In the genomic region with DNA sequence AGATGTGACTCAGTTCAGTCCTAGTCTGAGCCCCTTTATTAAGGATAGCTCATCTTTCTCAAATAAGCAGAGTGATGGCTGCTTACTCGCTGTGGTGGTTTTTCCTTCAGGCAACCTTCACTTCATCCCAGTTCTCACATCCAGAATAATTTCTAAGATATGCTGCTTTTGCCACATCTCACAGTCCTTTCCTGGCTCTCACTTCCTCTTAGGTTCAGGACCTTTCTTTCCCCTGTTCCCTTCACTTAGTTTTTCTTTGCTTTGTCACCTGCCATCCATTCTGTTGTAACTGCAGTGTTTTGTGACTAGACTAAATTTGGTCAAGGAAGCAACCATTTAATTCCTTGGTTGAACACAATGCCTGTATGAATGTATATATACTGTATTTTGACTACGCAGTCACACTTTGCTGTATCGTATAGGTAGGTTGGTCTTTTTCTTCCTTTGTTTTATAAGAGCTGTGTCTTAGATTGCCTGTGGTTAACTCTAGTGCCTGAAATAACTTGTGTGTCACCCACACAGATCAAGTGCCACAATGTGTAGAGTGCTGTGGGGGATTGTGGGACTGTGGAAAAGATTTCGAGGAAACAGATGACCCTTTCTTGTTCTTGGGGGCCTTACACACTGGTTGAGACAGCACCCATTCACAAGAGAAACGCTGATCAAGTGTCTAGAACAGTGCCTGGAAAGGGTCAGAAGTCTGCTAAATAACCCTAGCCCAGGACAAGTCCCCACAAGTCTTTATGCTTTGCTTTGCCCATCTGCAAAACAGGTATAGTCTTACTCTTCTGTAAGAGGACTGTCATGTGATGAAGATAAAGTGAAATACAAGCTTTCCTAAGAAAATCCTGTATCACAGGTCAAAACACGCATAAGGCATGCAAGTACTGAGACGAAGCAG, we compare ENCODE assay signal across 11 cellular contexts. TPM values are rescaled to one million over a fixed set of nuclear protein-coding genes. Genes with fewer than 3 reads are reported as not detected.
DNase-seq lines count a peak whose midpoint lies in the region; ATAC-seq and TF ChIP-seq lines count a peak whose summit lies in the region.
"Had no signal": no experiment of that assay in that cellular context is flagged by ENCODE, and none has a peak within 500 bp of the region (broad histone marks: within the 10 kb centered on the region; RNA-seq: fewer than 3 reads in every experiment).

No MANE protein-coding gene starts in this region.

- peaks cover 23 to 46% (median 30%) of the 10 kb centered on the region in 4 donors for H3K4me1 ChIP-seq in upper lobe of left lung

- no peak for TF ChIP-seq CTCF in upper lobe of left lung (IDR thresholded peaks at IDR 0.05)

- H3K4me1 Mint-ChIP-seq in stimulated activated naive CD8-positive, alpha-beta T cell treated with anti-CD3 and anti-CD28 coated beads, Interleukin-15, Interleukin-2, amounts not matched to agents 100 ng/mL and 50 ng/mL, for 24 hours (ENCODE audit: low read depth): peaks cover 61% of the 10 kb centered on the region
- H3K4me1 Mint-ChIP-seq in activated T-helper 17 cell treated with anti-CD3 and anti-CD28 coated beads, Interleukin-2, amount 50 U/mL, for 72 hours: peaks cover 41% of the 10 kb centered on the region
- peaks cover 25% of the 10 kb centered on the region for H3K4me1 Mint-ChIP-seq in memory B cell

- peak overlapping the region; percentile 89 for H3K27ac Mint-ChIP-seq in stimulated activated naive CD8-positive, alpha-beta T cell treated with anti-CD3 and anti-CD28 coated beads, Interleukin-15, Interleukin-2, amounts not matched to agents 100 ng/mL and 50 ng/mL, for 24 hours
- peak overlapping the region; percentile 98 for H3K27ac Mint-ChIP-seq in activated T-helper 17 cell treated with anti-CD3 and anti-CD28 coated beads, Interleukin-2, amount 50 U/mL, for 72 hours
- H3K27ac Mint-ChIP-seq in memory B cell: peak overlapping the region; percentile 39

- peaks cover 64% of the 10 kb centered on the region for H3K36me3 Mint-ChIP-seq in stimulated activated naive CD8-positive, alpha-beta T cell treated with anti-CD3 and anti-CD28 coated beads, Interleukin-15, Interleukin-2, amounts not matched to agents 100 ng/mL and 50 ng/mL, for 24 hours (ENCODE audit: low read depth)
- peaks cover 96% of the 10 kb centered on the region for H3K36me3 Mint-ChIP-seq in activated T-helper 17 cell treated with anti-CD3 and anti-CD28 coated beads, Interleukin-2, amount 50 U/mL, for 72 hours (ENCODE audit: low read depth)
- peaks cover 35% of the 10 kb centered on the region for H3K36me3 Mint-ChIP-seq in memory B cell

- no peak for ATAC-seq in stimulated activated naive CD8-positive, alpha-beta T cell treated with anti-CD3 and anti-CD28 coated beads, Interleukin-15, Interleukin-2, amounts not matched to agents 100 U/mL and 50 U/mL, for 24 hours
- no peak for ATAC-seq in activated T-helper 17 cell treated with anti-CD3 and anti-CD28 coated beads, Interleukin-2, amount 50 U/mL, for 72 hours (replicated peaks)
- no peak for ATAC-seq in memory B cell (ENCODE audit: low read depth)
- ATAC-seq in upper lobe of left lung (ENCODE audit: low FRiP score in 2 of 2): no peak

- peaks cover 21 to 64% (median 48%) of the 10 kb centered on the region in 4 donors for H3K36me3 ChIP-seq in upper lobe of left lung

- 93 to 95% methylated on average over 7 of the region's 7 CpGs for WGBS in upper lobe of left lung, 2 donors

- no peak for DNase-seq in stimulated activated naive CD8-positive, alpha-beta T cell treated with anti-CD3 and anti-CD28 coated beads, Interleukin-15, Interleukin-2, amounts not matched to agents 100 U/mL and 50 U/mL, for 24 hours
- no peak for DNase-seq in memory B cell (ENCODE audit: low spot score in 2 of 2)
- DNase-seq in SK-N-DZ (ENCODE audit: low spot score): no peak
- DNase-seq in upper lobe of left lung: no peak
- DNase-seq in AG08395 (ENCODE audit: low spot score): no peak
- DNase-seq in stimulated activated CD4-positive, alpha-beta T cell treated with anti-CD3 and anti-CD28 coated beads, Interleukin-1b, Interleukin-23, amount 100 ng/mL, for 48 hours: no peak
- DNase-seq: GOT3, NCI-H1417 treated with DMSO at 0.1 percent for 48 hours had no signal

- no peak overlapping the region for H3K4me3 ChIP-seq in upper lobe of left lung

- peak overlapping the region in 1 of 4 donors; percentile 19 for H3K27ac ChIP-seq in upper lobe of left lung

- TF ChIP-seq POLR2A in upper lobe of left lung (IDR thresholded peaks at IDR 0.05): no peak

- H3K9me3 Mint-ChIP-seq in stimulated activated naive CD8-positive, alpha-beta T cell treated with anti-CD3 and anti-CD28 coated beads, Interleukin-15, Interleukin-2, amounts not matched to agents 100 ng/mL and 50 ng/mL, for 24 hours: no peaks in the 10 kb centered on the region
- no peaks in the 10 kb centered on the region for H3K9me3 Mint-ChIP-seq in activated T-helper 17 cell treated with anti-CD3 and anti-CD28 coated beads, Interleukin-2, amount 50 U/mL, for 72 hours
- H3K9me3 Mint-ChIP-seq in memory B cell: no peaks in the 10 kb centered on the region

- no peak for TF ChIP-seq EP300 in upper lobe of left lung (IDR thresholded peaks at IDR 0.05)

- H3K4me3 Mint-ChIP-seq in stimulated activated naive CD8-positive, alpha-beta T cell treated with anti-CD3 and anti-CD28 coated beads, Interleukin-15, Interleukin-2, amounts not matched to agents 100 ng/mL and 50 ng/mL, for 24 hours: peak overlapping the region; percentile 92
- H3K4me3 Mint-ChIP-seq in activated T-helper 17 cell treated with anti-CD3 and anti-CD28 coated beads, Interleukin-2, amount 50 U/mL, for 72 hours: peak overlapping the region; percentile 93
- peak overlapping the region; percentile 28 for H3K4me3 Mint-ChIP-seq in memory B cell

- no peaks in the 10 kb centered on the region for H3K9me3 ChIP-seq in upper lobe of left lung

- no peaks in the 10 kb centered on the region for H3K27me3 Mint-ChIP-seq in stimulated activated naive CD8-positive, alpha-beta T cell treated with anti-CD3 and anti-CD28 coated beads, Interleukin-15, Interleukin-2, amounts not matched to agents 100 ng/mL and 50 ng/mL, for 24 hours
- H3K27me3 Mint-ChIP-seq in activated T-helper 17 cell treated with anti-CD3 and anti-CD28 coated beads, Interleukin-2, amount 50 U/mL, for 72 hours: no peaks in the 10 kb centered on the region
- no peaks in the 10 kb centered on the region for H3K27me3 Mint-ChIP-seq in memory B cell

- no peaks in the 10 kb centered on the region for H3K27me3 ChIP-seq in upper lobe of left lung

RNA-seq across cellular contexts. Expression of a gene that starts 2.6 kb away (rescaled TPM):
- total RNA-seq in activated T-helper 17 cell treated with anti-CD3 and anti-CD28 coated beads, Interleukin-2, amount 50 U/mL, for 72 hours: 10 to 100 TPM; 79.2 to 98.5 TPM
- polyA plus RNA-seq in SK-N-DZ (2014; cell fraction: cytosol; rRNA removed): 54.5 and 66.1 TPM in 2 replicates
- polyA plus RNA-seq in SK-N-DZ (2014; cell fraction: nucleus; rRNA removed): 47.6 and 76.7 TPM in 2 replicates
- total RNA-seq in upper lobe of left lung: 100 to 1,000 TPM in 4 of 6 donors, 10 to 100 TPM in 2; 57.3 to 202 (median 137) TPM

RNA-seq across cellular contexts. Expression of a gene that starts 9.2 kb away (rescaled TPM):
- 1 to 10 TPM; 2.7 to 5.5 TPM for total RNA-seq in activated T-helper 17 cell treated with anti-CD3 and anti-CD28 coated beads, Interleukin-2, amount 50 U/mL, for 72 hours
- 15.0 and 19.9 TPM in 2 replicates for polyA plus RNA-seq in SK-N-DZ (2014; cell fraction: cytosol; rRNA removed)
- 4.9 and 5.4 TPM in 2 replicates for polyA plus RNA-seq in SK-N-DZ (2014; cell fraction: nucleus; rRNA removed)
- 1 to 10 TPM; 1.7 to 9.9 (median 5.1) TPM for total RNA-seq in upper lobe of left lung

RNA-seq across cellular contexts. Expression of a gene that starts 37.0 kb away (rescaled TPM):
- total RNA-seq in activated T-helper 17 cell treated with anti-CD3 and anti-CD28 coated beads, Interleukin-2, amount 50 U/mL, for 72 hours: 1 to 10 TPM in 1 of 2 donors, under 1 TPM in 1; 0.86 to 4.4 TPM
- polyA plus RNA-seq in SK-N-DZ (2014; cell fraction: cytosol; rRNA removed): 0.18 and 2.8 TPM in 2 replicates
- 0.57 TPM in 1 of 2 replicates, not detected in the other for polyA plus RNA-seq in SK-N-DZ (2014; cell fraction: nucleus; rRNA removed)
- total RNA-seq in upper lobe of left lung: 1 to 10 TPM in 2 of 6 donors, under 1 TPM in 3, not detected in 1; 0.59 to 3.1 (median 0.91) TPM
- total RNA-seq: pulmonary artery endothelial cell had no signal

RNA-seq across cellular contexts. Expression of a gene that starts 55.7 kb away (rescaled TPM):
- total RNA-seq in activated T-helper 17 cell treated with anti-CD3 and anti-CD28 coated beads, Interleukin-2, amount 50 U/mL, for 72 hours: 10 to 100 TPM; 25.0 to 58.4 TPM
- polyA plus RNA-seq in SK-N-DZ (2014; cell fraction: cytosol; rRNA removed): 11.7 and 16.3 TPM in 2 replicates
- polyA plus RNA-seq in SK-N-DZ (2014; cell fraction: nucleus; rRNA removed): 16.5 and 21.4 TPM in 2 replicates
- total RNA-seq in upper lobe of left lung: 10 to 100 TPM; 16.4 to 54.5 (median 18.2) TPM

RNA-seq across cellular contexts. Expression of a gene that starts 56.6 kb away (rescaled TPM):
- total RNA-seq in activated T-helper 17 cell treated with anti-CD3 and anti-CD28 coated beads, Interleukin-2, amount 50 U/mL, for 72 hours: 10 to 100 TPM; 11.5 to 12.2 TPM
- 13.8 and 15.4 TPM in 2 replicates for polyA plus RNA-seq in SK-N-DZ (2014; cell fraction: cytosol; rRNA removed)
- 12.2 TPM in 2 replicates for polyA plus RNA-seq in SK-N-DZ (2014; cell fraction: nucleus; rRNA removed)
- total RNA-seq in upper lobe of left lung: 10 to 100 TPM in 1 of 6 donors, 1 to 10 TPM in 5; 3.8 to 12.6 (median 7.6) TPM

Comparison
In these comparisons a context has a peak if more than half of its experiments do, and no peak if none do; other contexts are left out.
1. H3K27ac Mint-ChIP-seq: peak in every context shown above with its lines; median percentile 98 in activated T-helper 17 cell treated with anti-CD3 and anti-CD28 coated beads, Interleukin-2, amount 50 U/mL, for 72 hours; 89 in stimulated activated naive CD8-positive, alpha-beta T cell treated with anti-CD3 and anti-CD28 coated beads, Interleukin-15, Interleukin-2, amounts not matched to agents 100 ng/mL and 50 ng/mL, for 24 hours; 39 in memory B cell.
2. H3K4me3 Mint-ChIP-seq: peak in every context shown above with its lines; median percentile 93 in activated T-helper 17 cell treated with anti-CD3 and anti-CD28 coated beads, Interleukin-2, amount 50 U/mL, for 72 hours; 92 in stimulated activated naive CD8-positive, alpha-beta T cell treated with anti-CD3 and anti-CD28 coated beads, Interleukin-15, Interleukin-2, amounts not matched to agents 100 ng/mL and 50 ng/mL, for 24 hours; 28 in memory B cell.